Comparison of ENCODE assay signal across 1 cellular context in genomic region chr5:78562001-78562400, GRCh38.
TF ChIP-seq lines count a peak whose summit lies in the region.

No MANE protein-coding gene starts in this region.

TF ChIP-seq in SK-N-SH treated with all-trans-retinoic acid at 6 μM for 48 hours, 23 proteins besides CTCF, POLR2A, EP300 and RAD21 (continued from another document):
- no peak for TF ChIP-seq TSHZ2 (CRISPR knock-in tag; IDR thresholded peaks at IDR 0.05)
